1 cellular context compared by ENCODE assay signal in genomic region chr6:130306377-130306776, GRCh38.
A peak's percentile ranks its signal among the peaks of the same experiment; 100 is the strongest.
TF ChIP-seq lines count a peak whose summit lies in the region.

No MANE protein-coding gene starts in this region.

TF ChIP-seq in HEK293, 187 proteins besides CTCF, POLR2A, EP300 and RAD21 (continued from another document):
- TF ChIP-seq TSHZ1 (tag by site-specific recombination; IDR thresholded peaks at IDR 0.05; ENCODE audit: borderline replicate concordance): no peak
- no peak for TF ChIP-seq ZBTB20 (tag by site-specific recombination; IDR thresholded peaks at IDR 0.05)
- TF ChIP-seq SCRT2 (tag by site-specific recombination; IDR thresholded peaks at IDR 0.05): 0 out of 2 replicates have a peak, but pooled peaks have one; percentile 28
TF ChIP-seq in HEK293: peak in this region for 1.
